ENCODE assay signal across 24 cellular contexts in the genomic region with DNA sequence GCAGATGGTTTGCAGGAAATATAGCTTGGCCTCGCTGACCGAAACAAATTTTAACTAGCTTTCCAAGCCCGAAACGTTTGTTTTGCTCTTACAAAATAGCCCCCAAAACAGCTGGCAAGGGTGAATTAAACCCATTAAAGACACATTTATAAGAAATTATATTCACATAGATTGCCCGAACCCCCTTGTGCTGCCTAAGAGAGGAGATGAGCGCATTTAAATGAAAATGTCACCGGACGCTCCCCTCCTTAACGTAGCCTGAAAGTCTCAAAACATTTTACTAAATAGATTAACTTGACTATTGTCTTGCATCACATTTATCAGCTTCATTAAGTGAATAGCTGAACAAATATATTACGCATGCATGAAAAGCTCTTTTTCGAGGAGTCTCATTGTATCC. TPM values are rescaled to one million over a fixed set of nuclear protein-coding genes. Genes with fewer than 3 reads are reported as not detected.
A peak's percentile ranks its signal among the peaks of the same experiment; 100 is the strongest.
DNase-seq lines count a peak whose midpoint lies in the region; ATAC-seq and TF ChIP-seq lines count a peak whose summit lies in the region.
"Had no signal": no experiment of that assay in that cellular context is flagged by ENCODE, and none has a peak within 500 bp of the region (broad histone marks: within the 10 kb centered on the region; RNA-seq: fewer than 3 reads in every experiment).

No MANE protein-coding gene starts in this region.

- peaks cover 100% of the 10 kb centered on the region for H3K27me3 Mint-ChIP-seq in H9 (ENCODE audit: low read depth)

- H2AFZ ChIP-seq in H9 (ENCODE audit: low read length) (no peak overlapping the region), neuronal stem cell (ENCODE audit: low read length) (no peak overlapping the region), mesenchymal stem cell (ENCODE audit: low read depth, low read length) (no peak overlapping the region)

- peak overlapping the region; percentile 62 to 91 for H3K4me3 Mint-ChIP-seq in H9
- H3K4me3 Mint-ChIP-seq: activated B cell treated with CpG ODN at 0.5 μM for 24 hours; activated CD8-positive, alpha-beta T cell treated with anti-CD3 and anti-CD28 coated beads, Interleukin-2, amount 10 ng/mL, durations not matched to agents 7 days and 5 days; activated naive CD4-positive, alpha-beta T cell treated with anti-CD3 and anti-CD28 coated beads, Interleukin-2, amount 10 ng/mL, durations not matched to agents 7 days and 5 days; T-helper 2 cell treated with Interferon-gamma antibody and Interleukin-4, amounts not matched to agents 5 μg/mL and 100 μg/mL, for 36 hours had no signal

- TF ChIP-seq CTCF in H9 (conservative IDR thresholded peaks at IDR 0.05) (no peak), omental fat pad (IDR thresholded peaks at IDR 0.05) (no peak)

- DNase-seq in H9 (no peak), SJCRH30 (no peak), iPS DF 6.9 (ENCODE audit: low read depth, low spot score) (no peak), neuronal stem cell (ENCODE audit: low spot score) (no peak), mesenchymal stem cell (no peak), omental fat pad (ENCODE audit: low spot score) (no peak)
- DNase-seq: activated B cell treated with CpG ODN at 0.5 μM for 24 hours; activated CD8-positive, alpha-beta T cell treated with anti-CD3 and anti-CD28 coated beads, Interleukin-2, amount 10 ng/mL, durations not matched to agents 7 days and 5 days; activated naive CD4-positive, alpha-beta T cell treated with anti-CD3 and anti-CD28 coated beads, Interleukin-2, amount 10 ng/mL, durations not matched to agents 7 days and 5 days; activated T-cell treated with anti-CD3 and anti-CD28 coated beads, Interleukin-2, amount 50 U/mL, for 1 hour; CD4-positive, CD25-positive, alpha-beta regulatory T cell; GOT3; lower lobe of right lung; naive B cell; NCI-H187; NCI-H446; stimulated activated CD4-positive, alpha-beta T cell treated with anti-CD3 and anti-CD28 coated beads, Interleukin-2, amount 100 ng/mL, for 24 hours; stimulated activated naive B cell treated with anti-CD40 and anti-IgM and Interleukin-4, amounts not matched to agents 10 μg/mL and 1 μg/mL and 100 μg/mL, for 72 hours had no signal

- H2BK120ac ChIP-seq in H9 (ENCODE audit: low read depth, low read length, poor library complexity, severe bottlenecking) (no peak overlapping the region), neuronal stem cell (ENCODE audit: low read depth, low read length) (no peak overlapping the region), mesenchymal stem cell (ENCODE audit: low read depth, low read length) (no peak overlapping the region)

- H4K20me1 ChIP-seq in H9 (ENCODE audit: control insufficient read depth, insufficient read depth, insufficient read length), result peaks cover 6% of the 10 kb centered on the region

- H3K4me1 ChIP-seq in H9 (ENCODE audit: insufficient read depth, low read length) (0 out of 2 replicates have a peak, but pooled peaks cover 4% of the 10 kb centered on the region), SJCRH30 (peaks cover 9% of the 10 kb centered on the region), iPS DF 6.9 (ENCODE audit: control insufficient read depth, insufficient read depth, low read length) (peaks cover 1% of the 10 kb centered on the region), neuronal stem cell (ENCODE audit: control insufficient read depth in 2 of 2, insufficient read depth in 1 of 2, low read depth in 1 of 2, low read length in 2 of 2) (peaks cover 10 to 35% of the 10 kb centered on the region in 2 donors), mesenchymal stem cell (ENCODE audit: control insufficient read depth, insufficient read depth, low read depth, low read length) (peaks cover 8% of the 10 kb centered on the region)

- no CpG with 5 or more reads among the region's 11 CpGs for WGBS in H9 (ENCODE audit: extremely low coverage, insufficient read length, low lambda C conversion rate)
- WGBS in iPS DF 6.9 (ENCODE audit: insufficient coverage, insufficient read length), result no CpG with 5 or more reads among the region's 11 CpGs
- WGBS in neuronal stem cell (ENCODE audit: extremely low coverage in 2 of 2, insufficient read length in 2 of 2, insufficient replicate concordance in 1 of 2), 2 donors, result no CpG with 5 or more reads among the region's 11 CpGs
- 5% methylated on average over 8 of the region's 11 CpGs for WGBS in mesenchymal stem cell

- H3K27ac ChIP-seq in H9 (ENCODE audit: insufficient read length, low read depth, low read length) (no peak overlapping the region), SJCRH30 (peak overlapping the region; percentile 98), iPS DF 6.9 (ENCODE audit: low read length) (no peak overlapping the region), neuronal stem cell (replicated peaks; ENCODE audit: low read length) (peak overlapping the region; percentile 34), mesenchymal stem cell (ENCODE audit: low read length, poor library complexity, severe bottlenecking) (no peak overlapping the region)
- H3K27ac ChIP-seq: KMS-11, lower lobe of right lung, skin epidermis had no signal

- H2AK5ac ChIP-seq in H9 (ENCODE audit: insufficient read length, low read length) (no peak overlapping the region), neuronal stem cell (ENCODE audit: low read depth, low read length) (no peak overlapping the region), mesenchymal stem cell (ENCODE audit: low read length, severe bottlenecking) (no peak overlapping the region)

- H4K91ac ChIP-seq in H9 (ENCODE audit: insufficient read length, low read depth, low read length) (no peak overlapping the region), neuronal stem cell (ENCODE audit: low read depth, low read length, poor library complexity) (no peak overlapping the region), mesenchymal stem cell (ENCODE audit: low read length) (no peak overlapping the region)

- H3K56ac ChIP-seq in H9 (ENCODE audit: insufficient read length, low read depth, low read length), result no peak overlapping the region

- H4K5ac ChIP-seq in H9 (ENCODE audit: insufficient read length, low read depth, low read length), result no peak overlapping the region

- H3K18ac ChIP-seq in H9 (ENCODE audit: insufficient read length, low read depth, low read length) (no peak overlapping the region), neuronal stem cell (ENCODE audit: low read length) (no peak overlapping the region), mesenchymal stem cell (ENCODE audit: low read depth in 1 of 2, low read length in 2 of 2) (no peak overlapping the region)

- peaks cover 8% of the 10 kb centered on the region for H3K23me2 ChIP-seq in H9 (ENCODE audit: insufficient read length, low read depth, low read length, poor library complexity, severe bottlenecking)

- H2BK5ac ChIP-seq in H9 (ENCODE audit: insufficient read length, low read length), result no peak overlapping the region
- H2BK5ac ChIP-seq in neuronal stem cell (ENCODE audit: low read length), result no peak overlapping the region
- H2BK5ac ChIP-seq in mesenchymal stem cell (ENCODE audit: low read depth, low read length, poor library complexity, severe bottlenecking), result no peak overlapping the region

- H2BK12ac ChIP-seq in H9 (ENCODE audit: insufficient read length, low read depth, low read length) (no peak overlapping the region), neuronal stem cell (ENCODE audit: low read length) (no peak overlapping the region), mesenchymal stem cell (ENCODE audit: low read length in 2 of 2) (no peak overlapping the region)

- peak overlapping the region; percentile 66 for H3K4me3 ChIP-seq in SJCRH30
- H3K4me3 ChIP-seq in iPS DF 6.9 (ENCODE audit: low read length), result peak overlapping the region; percentile 9; the same call in 1 of the 2 replicates
- H3K4me3 ChIP-seq in neuronal stem cell (ENCODE audit: low read length in 2 of 2), result peak overlapping the region in 1 of 2 donors; percentile 27
- no peak overlapping the region for H3K4me3 ChIP-seq in mesenchymal stem cell (ENCODE audit: insufficient read depth in 1 of 2, low read depth in 1 of 2, low read length in 2 of 2)

- H2BK20ac ChIP-seq in H9 (ENCODE audit: low read depth, low read length, poor library complexity, severe bottlenecking), result no peak overlapping the region

- H3K9me3 ChIP-seq in H9 (ENCODE audit: control insufficient read depth, low read depth, low read length), result no peaks in the 10 kb centered on the region
- no peaks in the 10 kb centered on the region; the same call in 1 of the 2 replicates for H3K9me3 ChIP-seq in SJCRH30 (replicated peaks)
- H3K9me3 ChIP-seq in iPS DF 6.9 (ENCODE audit: control insufficient read depth, insufficient read depth, low read length), result no peaks in the 10 kb centered on the region
- peaks cover 0 to 3% of the 10 kb centered on the region in 2 donors for H3K9me3 ChIP-seq in neuronal stem cell (replicated peaks in 1 of 2; ENCODE audit: control insufficient read depth in 2 of 2, insufficient read depth in 1 of 2, low read depth in 1 of 2, low read length in 2 of 2)
- H3K9me3 ChIP-seq in mesenchymal stem cell (ENCODE audit: control insufficient read depth, low read length), result peaks cover 23% of the 10 kb centered on the region
- H3K9me3 ChIP-seq: lower lobe of right lung had no signal

- ATAC-seq in SK-N-SH treated with all-trans-retinoic acid at 6 μM for 48 hours, result no peak
- no peak for ATAC-seq in omental fat pad (ENCODE audit: low FRiP score)
- ATAC-seq: activated CD8-positive, alpha-beta T cell treated with anti-CD3 and anti-CD28 coated beads, Interleukin-2, amount 10 ng/mL, durations not matched to agents 7 days and 5 days; stimulated activated naive B cell treated with anti-CD40 and anti-IgM and Interleukin-4, amounts not matched to agents 10 μg/mL and 1 μg/mL and 100 μg/mL, for 72 hours had no signal

- H3K9ac ChIP-seq in H9 (ENCODE audit: extremely low read depth, insufficient read length, low read length), result no peak overlapping the region
- no peak overlapping the region for H3K9ac ChIP-seq in neuronal stem cell (ENCODE audit: low read depth, low read length, poor library complexity)
- no peak overlapping the region for H3K9ac ChIP-seq in mesenchymal stem cell (ENCODE audit: low read length)
- H3K9ac ChIP-seq: KMS-11 had no signal

- H3K79me2 ChIP-seq in H9 (ENCODE audit: insufficient read depth, low read length), result no peaks in the 10 kb centered on the region

- H3K27me3 ChIP-seq in H9 (ENCODE audit: insufficient read depth, low read length) (peaks cover 78% of the 10 kb centered on the region), SJCRH30 (no peaks in the 10 kb centered on the region), iPS DF 6.9 (ENCODE audit: control insufficient read depth, insufficient read depth, low read length) (peaks cover 84% of the 10 kb centered on the region), neuronal stem cell (ENCODE audit: control insufficient read depth in 3 of 3, insufficient read depth in 3 of 3, low read depth in 1 of 3, low read length in 3 of 3) (peaks cover 17 to 93% (median 41%) of the 10 kb centered on the region in 3 experiments), mesenchymal stem cell (ENCODE audit: control insufficient read depth in 1 of 2, insufficient read depth in 1 of 2, low read length in 2 of 2) (peaks cover 85 to 86% of the 10 kb centered on the region in 2 experiments)

- no peaks in the 10 kb centered on the region for H3K79me1 ChIP-seq in H9 (ENCODE audit: insufficient read depth, low read depth, low read length, poor library complexity, severe bottlenecking)
- H3K79me1 ChIP-seq in neuronal stem cell (ENCODE audit: low read depth, low read length), result no peaks in the 10 kb centered on the region
- H3K79me1 ChIP-seq in mesenchymal stem cell (replicated peaks; ENCODE audit: low read length, poor library complexity, severe bottlenecking), result no peaks in the 10 kb centered on the region

- H3K4me2 ChIP-seq in H9 (ENCODE audit: insufficient read depth, insufficient read length, low read length) (peak overlapping the region; percentile 57), neuronal stem cell (ENCODE audit: insufficient read depth, low read length, poor library complexity, severe bottlenecking) (peak overlapping the region; percentile 99), mesenchymal stem cell (ENCODE audit: low read length, poor library complexity, severe bottlenecking) (no peak overlapping the region)
- H3K4me2 ChIP-seq: KMS-11 had no signal

- H3K4ac ChIP-seq in H9 (ENCODE audit: low read depth, low read length) (no peak overlapping the region), neuronal stem cell (ENCODE audit: low read length) (no peak overlapping the region), mesenchymal stem cell (ENCODE audit: low read depth in 1 of 2, low read length in 2 of 2) (no peak overlapping the region)

- H3K36me3 Mint-ChIP-seq in H9 (ENCODE audit: insufficient read depth in 1 of 3, low read depth in 3 of 3), result no peaks in the 10 kb centered on the region; a peak in 1 of 7 replicates
- H3K36me3 Mint-ChIP-seq: CD4-positive, CD25-positive, alpha-beta regulatory T cell had no signal

- H4K8ac ChIP-seq in H9 (replicated peaks; ENCODE audit: insufficient read length, low read depth, low read length) (no peak overlapping the region), neuronal stem cell (ENCODE audit: low read depth, low read length) (no peak overlapping the region), mesenchymal stem cell (ENCODE audit: low read length) (no peak overlapping the region)

- H3K9me3 Mint-ChIP-seq in H9, result peaks cover 0 to under 1% of the 10 kb centered on the region in 2 experiments; a peak in 2 of 5 replicates

- H3K4me1 Mint-ChIP-seq in H9, result peaks cover 59 to 77% of the 10 kb centered on the region in 2 experiments

- no peak overlapping the region; a peak in 1 of 7 replicates for H3K27ac Mint-ChIP-seq in H9
- H3K27ac Mint-ChIP-seq: activated B cell treated with CpG ODN at 0.5 μM for 24 hours; activated CD8-positive, alpha-beta T cell treated with anti-CD3 and anti-CD28 coated beads, Interleukin-2, amount 10 ng/mL, durations not matched to agents 7 days and 5 days; CD4-positive, CD25-positive, alpha-beta regulatory T cell; progenitor cell of endocrine pancreas; T-helper 2 cell treated with Interferon-gamma antibody and Interleukin-4, amounts not matched to agents 5 μg/mL and 100 μg/mL, for 36 hours had no signal

- no peak overlapping the region for H3K14ac ChIP-seq in H9 (ENCODE audit: insufficient read depth, low read length)
- H3K14ac ChIP-seq in neuronal stem cell (ENCODE audit: low read length), result no peak overlapping the region
- H3K14ac ChIP-seq in mesenchymal stem cell (ENCODE audit: low read length in 2 of 2), result no peak overlapping the region

- H3T11ph ChIP-seq in H9 (ENCODE audit: low read length), result no peak overlapping the region

- H2BK15ac ChIP-seq in H9 (ENCODE audit: low read depth, low read length), result no peak overlapping the region
- H2BK15ac ChIP-seq in neuronal stem cell (ENCODE audit: low read length), result no peak overlapping the region
- no peak overlapping the region for H2BK15ac ChIP-seq in mesenchymal stem cell (ENCODE audit: low read depth, poor library complexity, severe bottlenecking)

- no peaks in the 10 kb centered on the region for H3K36me3 ChIP-seq in SJCRH30
- H3K36me3 ChIP-seq in iPS DF 6.9 (ENCODE audit: control insufficient read depth, insufficient read depth, low read length), result no peaks in the 10 kb centered on the region
- no peaks in the 10 kb centered on the region for H3K36me3 ChIP-seq in neuronal stem cell (replicated peaks in 1 of 2; ENCODE audit: control insufficient read depth in 2 of 2, insufficient read depth in 2 of 2, low read length in 2 of 2)
- peaks cover 0 to 3% of the 10 kb centered on the region in 2 experiments for H3K36me3 ChIP-seq in mesenchymal stem cell (ENCODE audit: control insufficient read depth in 1 of 2, insufficient read depth in 2 of 2, low read depth in 1 of 2, low read length in 2 of 2)
- H3K36me3 ChIP-seq: lower lobe of right lung had no signal

- H3K23ac ChIP-seq in H9 (ENCODE audit: insufficient read length, low read depth, low read length) (no peak overlapping the region), neuronal stem cell (ENCODE audit: low read depth, low read length, poor library complexity) (no peak overlapping the region), mesenchymal stem cell (ENCODE audit: low read length in 2 of 2) (no peak overlapping the region)

RNA-seq across cellular contexts. Expression of gene DBX1, which starts 3.9 kb away (rescaled TPM):
- total RNA-seq in H9 (2021), result 0.15 TPM in 1 of 2 replicates, not detected in the other
- 2.5 and 2.9 TPM in 2 replicates for total RNA-seq in SJCRH30 (2014; rRNA removed; shearing (Covaris generic))
- 0.39 TPM for polyA plus RNA-seq in neuronal stem cell (2013, experiment 1 of 2)
- polyA plus RNA-seq in neuronal stem cell (2013, experiment 2 of 2), result 0.43 TPM
- not detected for polyA plus RNA-seq in mesenchymal stem cell (2013, experiment 1 of 2)
- polyA plus RNA-seq in mesenchymal stem cell (2013, experiment 2 of 2), result not detected
- total RNA-seq in omental fat pad, result not detected
- total RNA-seq: activated B cell treated with CpG ODN at 0.5 μM for 24 hours; activated CD8-positive, alpha-beta T cell treated with anti-CD3 and anti-CD28 coated beads, Interleukin-2, amount 10 ng/mL, durations not matched to agents 7 days and 5 days; CD4-positive, CD25-positive, alpha-beta regulatory T cell; lower lobe of right lung; progenitor cell of endocrine pancreas had no signal
- polyA plus RNA-seq: CD4-positive, CD25-positive, alpha-beta regulatory T cell; thymus had no signal

Comparison
In these comparisons a context has a peak if more than half of its experiments do, and no peak if none do; other contexts are left out.
1. H3K27ac ChIP-seq: peak in SJCRH30 (single experiment) and neuronal stem cell (single experiment); none in H9 (single experiment), iPS DF 6.9 (single experiment) and mesenchymal stem cell (single experiment).
2. H3K4me3 ChIP-seq: peak in SJCRH30 (single experiment) and iPS DF 6.9 (single experiment); none in mesenchymal stem cell (0 of 2).